Comparison of ENCODE assay signal across 1 cellular context in the genomic region with DNA sequence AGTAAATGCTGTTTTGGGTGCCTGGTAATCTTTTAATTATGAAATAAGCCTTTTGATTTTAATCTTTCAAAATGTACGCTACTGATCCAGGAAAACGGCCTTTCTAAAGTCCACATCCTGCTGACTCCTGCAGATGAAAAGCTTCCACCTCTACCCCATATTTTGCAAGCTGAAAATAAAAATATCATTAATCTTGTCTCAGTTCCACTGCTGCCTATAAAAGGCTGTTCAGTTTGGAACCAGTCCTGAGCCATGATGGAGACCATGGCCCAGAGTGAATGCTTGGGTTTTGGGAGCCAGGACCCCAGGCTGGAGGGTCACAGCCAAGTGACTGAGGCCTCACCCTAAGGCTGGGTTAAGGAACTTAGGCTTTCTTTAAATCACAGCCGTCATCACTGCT.
TF ChIP-seq lines count a peak whose summit lies in the region.

No MANE protein-coding gene starts in this region.

TF ChIP-seq in SK-N-SH treated with all-trans-retinoic acid at 6 μM for 48 hours, 23 proteins besides CTCF, POLR2A, EP300 and RAD21 (continued from another document):
- TF ChIP-seq, protein P1, sequence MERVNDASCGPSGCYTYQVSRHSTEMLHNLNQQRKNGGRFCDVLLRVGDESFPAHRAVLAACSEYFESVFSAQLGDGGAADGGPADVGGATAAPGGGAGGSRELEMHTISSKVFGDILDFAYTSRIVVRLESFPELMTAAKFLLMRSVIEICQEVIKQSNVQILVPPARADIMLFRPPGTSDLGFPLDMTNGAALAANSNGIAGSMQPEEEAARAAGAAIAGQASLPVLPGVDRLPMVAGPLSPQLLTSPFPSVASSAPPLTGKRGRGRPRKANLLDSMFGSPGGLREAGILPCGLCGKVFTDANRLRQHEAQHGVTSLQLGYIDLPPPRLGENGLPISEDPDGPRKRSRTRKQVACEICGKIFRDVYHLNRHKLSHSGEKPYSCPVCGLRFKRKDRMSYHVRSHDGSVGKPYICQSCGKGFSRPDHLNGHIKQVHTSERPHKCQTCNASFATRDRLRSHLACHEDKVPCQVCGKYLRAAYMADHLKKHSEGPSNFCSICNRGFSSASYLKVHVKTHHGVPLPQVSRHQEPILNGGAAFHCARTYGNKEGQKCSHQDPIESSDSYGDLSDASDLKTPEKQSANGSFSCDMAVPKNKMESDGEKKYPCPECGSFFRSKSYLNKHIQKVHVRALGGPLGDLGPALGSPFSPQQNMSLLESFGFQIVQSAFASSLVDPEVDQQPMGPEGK (CRISPR knock-in tag; IDR thresholded peaks at IDR 0.05; ENCODE audit: borderline replicate concordance) = no peak
- TF ChIP-seq, protein P2, sequence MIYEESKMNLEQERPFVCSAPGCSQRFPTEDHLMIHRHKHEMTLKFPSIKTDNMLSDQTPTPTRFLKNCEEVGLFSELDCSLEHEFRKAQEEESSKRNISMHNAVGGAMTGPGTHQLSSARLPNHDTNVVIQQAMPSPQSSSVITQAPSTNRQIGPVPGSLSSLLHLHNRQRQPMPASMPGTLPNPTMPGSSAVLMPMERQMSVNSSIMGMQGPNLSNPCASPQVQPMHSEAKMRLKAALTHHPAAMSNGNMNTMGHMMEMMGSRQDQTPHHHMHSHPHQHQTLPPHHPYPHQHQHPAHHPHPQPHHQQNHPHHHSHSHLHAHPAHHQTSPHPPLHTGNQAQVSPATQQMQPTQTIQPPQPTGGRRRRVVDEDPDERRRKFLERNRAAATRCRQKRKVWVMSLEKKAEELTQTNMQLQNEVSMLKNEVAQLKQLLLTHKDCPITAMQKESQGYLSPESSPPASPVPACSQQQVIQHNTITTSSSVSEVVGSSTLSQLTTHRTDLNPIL (CRISPR knock-in tag; IDR thresholded peaks at IDR 0.05; ENCODE audit: low read depth) = no peak
- TF ChIP-seq, protein P3, sequence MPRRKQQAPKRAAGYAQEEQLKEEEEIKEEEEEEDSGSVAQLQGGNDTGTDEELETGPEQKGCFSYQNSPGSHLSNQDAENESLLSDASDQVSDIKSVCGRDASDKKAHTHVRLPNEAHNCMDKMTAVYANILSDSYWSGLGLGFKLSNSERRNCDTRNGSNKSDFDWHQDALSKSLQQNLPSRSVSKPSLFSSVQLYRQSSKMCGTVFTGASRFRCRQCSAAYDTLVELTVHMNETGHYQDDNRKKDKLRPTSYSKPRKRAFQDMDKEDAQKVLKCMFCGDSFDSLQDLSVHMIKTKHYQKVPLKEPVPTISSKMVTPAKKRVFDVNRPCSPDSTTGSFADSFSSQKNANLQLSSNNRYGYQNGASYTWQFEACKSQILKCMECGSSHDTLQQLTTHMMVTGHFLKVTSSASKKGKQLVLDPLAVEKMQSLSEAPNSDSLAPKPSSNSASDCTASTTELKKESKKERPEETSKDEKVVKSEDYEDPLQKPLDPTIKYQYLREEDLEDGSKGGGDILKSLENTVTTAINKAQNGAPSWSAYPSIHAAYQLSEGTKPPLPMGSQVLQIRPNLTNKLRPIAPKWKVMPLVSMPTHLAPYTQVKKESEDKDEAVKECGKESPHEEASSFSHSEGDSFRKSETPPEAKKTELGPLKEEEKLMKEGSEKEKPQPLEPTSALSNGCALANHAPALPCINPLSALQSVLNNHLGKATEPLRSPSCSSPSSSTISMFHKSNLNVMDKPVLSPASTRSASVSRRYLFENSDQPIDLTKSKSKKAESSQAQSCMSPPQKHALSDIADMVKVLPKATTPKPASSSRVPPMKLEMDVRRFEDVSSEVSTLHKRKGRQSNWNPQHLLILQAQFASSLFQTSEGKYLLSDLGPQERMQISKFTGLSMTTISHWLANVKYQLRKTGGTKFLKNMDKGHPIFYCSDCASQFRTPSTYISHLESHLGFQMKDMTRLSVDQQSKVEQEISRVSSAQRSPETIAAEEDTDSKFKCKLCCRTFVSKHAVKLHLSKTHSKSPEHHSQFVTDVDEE (CRISPR knock-in tag; IDR thresholded peaks at IDR 0.05) = no peak
- TF ChIP-seq ZNF565 (CRISPR knock-in tag; conservative IDR thresholded peaks at IDR 0.05; ENCODE audit: low read depth) = no peak
- no peak for TF ChIP-seq TOX (CRISPR knock-in tag; IDR thresholded peaks at IDR 0.05; ENCODE audit: borderline replicate concordance)
- TF ChIP-seq ESRRG (CRISPR knock-in tag; IDR thresholded peaks at IDR 0.05) = no peak
- TF ChIP-seq, protein P4, sequence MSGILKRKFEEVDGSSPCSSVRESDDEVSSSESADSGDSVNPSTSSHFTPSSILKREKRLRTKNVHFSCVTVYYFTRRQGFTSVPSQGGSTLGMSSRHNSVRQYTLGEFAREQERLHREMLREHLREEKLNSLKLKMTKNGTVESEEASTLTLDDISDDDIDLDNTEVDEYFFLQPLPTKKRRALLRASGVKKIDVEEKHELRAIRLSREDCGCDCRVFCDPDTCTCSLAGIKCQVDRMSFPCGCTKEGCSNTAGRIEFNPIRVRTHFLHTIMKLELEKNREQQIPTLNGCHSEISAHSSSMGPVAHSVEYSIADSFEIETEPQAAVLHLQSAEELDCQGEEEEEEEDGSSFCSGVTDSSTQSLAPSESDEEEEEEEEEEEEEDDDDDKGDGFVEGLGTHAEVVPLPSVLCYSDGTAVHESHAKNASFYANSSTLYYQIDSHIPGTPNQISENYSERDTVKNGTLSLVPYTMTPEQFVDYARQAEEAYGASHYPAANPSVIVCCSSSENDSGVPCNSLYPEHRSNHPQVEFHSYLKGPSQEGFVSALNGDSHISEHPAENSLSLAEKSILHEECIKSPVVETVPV (CRISPR knock-in tag; IDR thresholded peaks at IDR 0.05) = no peak
- TF ChIP-seq ARNTL (CRISPR knock-in tag; IDR thresholded peaks at IDR 0.05; ENCODE audit: borderline replicate concordance, low read depth) = no peak
- TF ChIP-seq ZC3H10 (CRISPR knock-in tag; IDR thresholded peaks at IDR 0.05) = no peak
- no peak for TF ChIP-seq ZNF70 (CRISPR knock-in tag; IDR thresholded peaks at IDR 0.05)
- no peak for TF ChIP-seq RARB (CRISPR knock-in tag; IDR thresholded peaks at IDR 0.05)
- no peak for TF ChIP-seq ISL1 (CRISPR knock-in tag; IDR thresholded peaks at IDR 0.05)
